ENCODE assay signal across 11 cellular contexts in the genomic region with DNA sequence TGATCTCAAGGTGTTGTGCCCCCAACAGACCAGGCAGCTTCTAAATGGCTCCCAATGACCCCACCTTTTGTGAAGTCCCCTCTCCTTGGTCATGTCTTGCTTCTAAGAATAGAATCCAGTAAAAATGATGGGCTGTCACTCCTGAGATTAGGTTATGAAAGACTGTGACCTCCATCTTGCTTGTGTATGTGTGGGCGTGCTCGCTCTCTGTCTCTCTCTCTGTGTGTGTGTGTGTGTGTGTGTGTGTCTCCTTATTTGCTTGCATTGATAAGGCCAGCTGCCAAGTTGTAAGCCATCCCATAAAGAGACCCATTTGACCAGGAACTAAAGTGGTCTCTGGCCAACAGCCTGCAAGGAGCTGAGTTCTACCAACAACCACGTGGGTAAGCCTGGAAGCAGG.
"Had no signal": no experiment of that assay in that cellular context is flagged by ENCODE, and none has a peak within 500 bp of the region (broad histone marks: within the 10 kb centered on the region; RNA-seq: fewer than 3 reads in every experiment).

No MANE protein-coding gene starts in this region.

- H3K27ac ChIP-seq: GM23248 had no signal

- H3K36me3 ChIP-seq: HAP-1 had no signal

- H3K4me3 ChIP-seq: GM23248, GM23338, HAP-1 had no signal

- H3K4me2 ChIP-seq: GM23338 had no signal

- DNase-seq: GM23248, GOT3, H7, H9, HCEC 1CT, HFFc6 had no signal

- H3K27ac Mint-ChIP-seq: GM23338, H9, HFFc6 had no signal

- H3K9me3 ChIP-seq: HAP-1 had no signal

- H3K4me1 ChIP-seq: HAP-1 had no signal

- FAIRE-seq: H1, H54 had no signal

- ATAC-seq: GM23338, HCT116 had no signal

- H2AFZ ChIP-seq: GM23248, GM23338 had no signal

- H3K9ac ChIP-seq: GM23248 had no signal

- H3K4me3 Mint-ChIP-seq: GM23338, HFFc6 had no signal
